In genomic region chr14:63266106-63266505, GRCh38 we compare ENCODE assay signal across 29 cellular contexts. TPM values are rescaled to one million over a fixed set of nuclear protein-coding genes. Genes with fewer than 3 reads are reported as not detected.
DNase-seq lines count a peak whose midpoint lies in the region; ATAC-seq and TF ChIP-seq lines count a peak whose summit lies in the region.
"Had no signal": no experiment of that assay in that cellular context is flagged by ENCODE, and none has a peak within 500 bp of the region (broad histone marks: within the 10 kb centered on the region; RNA-seq: fewer than 3 reads in every experiment).

No MANE protein-coding gene starts in this region.

- H3K27me3 Mint-ChIP-seq in MCF 10A (ENCODE audit: insufficient read depth, unreplicated experiment) = no peaks in the 10 kb centered on the region
- H3K27me3 Mint-ChIP-seq in endodermal cell (ENCODE audit: insufficient read depth) = peaks cover 6% of the 10 kb centered on the region
- H3K27me3 Mint-ChIP-seq in type B pancreatic cell = no peaks in the 10 kb centered on the region
- peaks cover 36% of the 10 kb centered on the region for H3K27me3 Mint-ChIP-seq in stimulated activated naive CD8-positive, alpha-beta T cell treated with anti-CD3 and anti-CD28 coated beads, Interleukin-15, amount 100 ng/mL, for 72 hours

- H3K9me3 ChIP-seq in breast epithelium (no peaks in the 10 kb centered on the region), endodermal cell (ENCODE audit: control insufficient read depth, low read length) (peaks cover 7% of the 10 kb centered on the region), esophagus squamous epithelium (no peaks in the 10 kb centered on the region), mucosa of descending colon (no peaks in the 10 kb centered on the region)

- no peak for ATAC-seq in stimulated activated naive CD8-positive, alpha-beta T cell treated with anti-CD3 and anti-CD28 coated beads, Interleukin-15, amount 100 ng/mL, for 72 hours
- ATAC-seq in mucosa of descending colon = no peak
- ATAC-seq: activated CD8-positive, alpha-beta memory T cell treated with anti-CD3 and anti-CD28 coated beads, Interleukin-2, amount 10 ng/mL, durations not matched to agents 7 days and 5 days; activated T-cell treated with anti-CD3 and anti-CD28 coated beads, Interleukin-2, amount 50 U/mL, for 72 hours had no signal

- no peaks in the 10 kb centered on the region for H3K27me3 ChIP-seq in breast epithelium
- no peaks in the 10 kb centered on the region for H3K27me3 ChIP-seq in endodermal cell (ENCODE audit: control insufficient read depth, insufficient read depth, low read length, poor library complexity, severe bottlenecking)
- no peaks in the 10 kb centered on the region for H3K27me3 ChIP-seq in esophagus squamous epithelium

- H3K27ac ChIP-seq in breast epithelium = peak overlapping the region; percentile 10 to 38
- H3K27ac ChIP-seq in endodermal cell (ENCODE audit: low read depth, low read length) = no peak overlapping the region
- no peak overlapping the region for H3K27ac ChIP-seq in esophagus squamous epithelium
- H3K27ac ChIP-seq: WERI-Rb-1 had no signal

- intact Hi-C loops in breast epithelium (cut with DNase I; ENCODE audit: low total_unique reads) = no loop called here
- intact Hi-C loops in MCF 10A (cut with micrococcal nuclease) = no loop called here
- intact Hi-C loops in esophagus squamous epithelium (cut with DNase I) = no loop called here
- intact Hi-C loops in mucosa of descending colon (cut with DNase I, micrococcal nuclease) = no loop called here

- TF ChIP-seq CTCF in breast epithelium (IDR thresholded peaks at IDR 0.05) = no peak
- TF ChIP-seq CTCF in MCF 10A (IDR thresholded peaks at IDR 0.05; ENCODE audit: unreplicated experiment) = no peak
- TF ChIP-seq CTCF in endodermal cell (conservative IDR thresholded peaks at IDR 0.05) = no peak
- no peak for TF ChIP-seq CTCF in type B pancreatic cell (conservative IDR thresholded peaks at IDR 0.05)
- TF ChIP-seq CTCF in esophagus squamous epithelium (IDR thresholded peaks at IDR 0.05) = no peak
- TF ChIP-seq CTCF in mucosa of descending colon (IDR thresholded peaks at IDR 0.05) = no peak

- CTCF ChIA-PET in MCF 10A (lab: Yijun Ruan, JAX) = interaction anchor here (0.6 to 1.4 kb wide), 3 partner anchors 11 to 1087 kb away, joined by 3 to 4 read pairs (median 3); no protein-coding TSS in a partner anchor

- H3K36me3 ChIP-seq in breast epithelium = no peaks in the 10 kb centered on the region
- H3K36me3 ChIP-seq in endodermal cell (ENCODE audit: control insufficient read depth, insufficient read depth, low read length) = no peaks in the 10 kb centered on the region
- no peaks in the 10 kb centered on the region for H3K36me3 ChIP-seq in esophagus squamous epithelium
- H3K36me3 ChIP-seq in mucosa of descending colon (ENCODE audit: low read depth) = no peaks in the 10 kb centered on the region
- H3K36me3 ChIP-seq: WERI-Rb-1 had no signal

- no peaks in the 10 kb centered on the region for H3K4me1 ChIP-seq in breast epithelium
- peaks cover 4% of the 10 kb centered on the region for H3K4me1 ChIP-seq in endodermal cell (ENCODE audit: control insufficient read depth, insufficient read depth, low read length)
- peaks cover 0 to 13% (median 0%) of the 10 kb centered on the region in 3 donors for H3K4me1 ChIP-seq in esophagus squamous epithelium
- H3K4me1 ChIP-seq in mucosa of descending colon (ENCODE audit: low read depth) = no peaks in the 10 kb centered on the region

- DNase-seq in breast epithelium (ENCODE audit: low spot score in 2 of 2) = no peak
- no peak for DNase-seq in MCF 10A (ENCODE audit: unreplicated experiment)
- DNase-seq in endodermal cell = peak; percentile 75
- DNase-seq in iPS DF 4.7 (ENCODE audit: extremely low read depth, low spot score) = peak; percentile 33
- DNase-seq in type B pancreatic cell (ENCODE audit: extremely low spot score, unreplicated experiment) = no peak
- DNase-seq in stimulated activated naive CD8-positive, alpha-beta T cell treated with anti-CD3 and anti-CD28 coated beads, Interleukin-15, amount 100 ng/mL, for 72 hours = no peak
- DNase-seq in esophagus squamous epithelium (lab: John Stamatoyannopoulos, UW) = no peak
- no peak for DNase-seq in mucosa of descending colon
- DNase-seq: activated CD4-positive, alpha-beta T cell treated with anti-CD3 and anti-CD28 coated beads, Interleukin-2, amount 10 ng/mL, durations not matched to agents 7 days and 5 days; activated CD8-positive, alpha-beta memory T cell treated with anti-CD3 and anti-CD28 coated beads, Interleukin-2, amount 10 ng/mL, durations not matched to agents 7 days and 5 days; activated naive CD4-positive, alpha-beta T cell treated with anti-CD3 and anti-CD28 coated beads, Interleukin-2, amount 50 U/mL, for 16 hours; activated T-cell treated with anti-CD3 and anti-CD28 coated beads, Interleukin-2, amount 50 U/mL, for 72 hours; caudate nucleus; CD4-positive, alpha-beta memory T cell; dorsolateral prefrontal cortex; hypothalamus; MV-4-11; NCI-H1694; NCI-H82; SHP77; T-helper 9 cell; WERI-Rb-1 had no signal

- H3K4me1 Mint-ChIP-seq in MCF 10A (ENCODE audit: insufficient read depth, unreplicated experiment) = no peaks in the 10 kb centered on the region
- peaks cover 11% of the 10 kb centered on the region for H3K4me1 Mint-ChIP-seq in endodermal cell
- H3K4me1 Mint-ChIP-seq in type B pancreatic cell (ENCODE audit: unreplicated experiment) = peaks cover 10% of the 10 kb centered on the region
- H3K4me1 Mint-ChIP-seq in stimulated activated naive CD8-positive, alpha-beta T cell treated with anti-CD3 and anti-CD28 coated beads, Interleukin-15, amount 100 ng/mL, for 72 hours = no peaks in the 10 kb centered on the region
- H3K4me1 Mint-ChIP-seq: activated CD4-positive, alpha-beta T cell treated with anti-CD3 and anti-CD28 coated beads, Interleukin-2, amount 10 ng/mL, durations not matched to agents 7 days and 5 days; activated CD8-positive, alpha-beta memory T cell treated with anti-CD3 and anti-CD28 coated beads, Interleukin-2, amount 10 ng/mL, durations not matched to agents 7 days and 5 days; CD4-positive, alpha-beta memory T cell had no signal

- no peak overlapping the region for H3K4me3 ChIP-seq in breast epithelium
- H3K4me3 ChIP-seq in endodermal cell (ENCODE audit: low read length) = no peak overlapping the region
- no peak overlapping the region for H3K4me3 ChIP-seq in esophagus squamous epithelium
- no peak overlapping the region for H3K4me3 ChIP-seq in mucosa of descending colon
- H3K4me3 ChIP-seq: dorsolateral prefrontal cortex, lung had no signal

- H3K9me3 Mint-ChIP-seq in MCF 10A (ENCODE audit: unreplicated experiment) (no peaks in the 10 kb centered on the region), endodermal cell (peaks cover 20% of the 10 kb centered on the region), type B pancreatic cell (peaks cover 8% of the 10 kb centered on the region)
- H3K9me3 Mint-ChIP-seq in stimulated activated naive CD8-positive, alpha-beta T cell treated with anti-CD3 and anti-CD28 coated beads, Interleukin-15, amount 100 ng/mL, for 72 hours = peaks cover 0 to 5% of the 10 kb centered on the region in 2 donors
- H3K9me3 Mint-ChIP-seq: activated CD4-positive, alpha-beta T cell treated with anti-CD3 and anti-CD28 coated beads, Interleukin-2, amount 10 ng/mL, durations not matched to agents 7 days and 5 days; activated T-cell treated with anti-CD3 and anti-CD28 coated beads, Interleukin-2, amount 50 U/mL, for 72 hours had no signal

- TF ChIP-seq POLR2A in breast epithelium (IDR thresholded peaks at IDR 0.05) (no peak), esophagus squamous epithelium (IDR thresholded peaks at IDR 0.05) (no peak)

- no peaks in the 10 kb centered on the region for H3K36me3 Mint-ChIP-seq in MCF 10A (ENCODE audit: insufficient read depth, unreplicated experiment)
- no peaks in the 10 kb centered on the region for H3K36me3 Mint-ChIP-seq in endodermal cell (ENCODE audit: low read depth)
- no peaks in the 10 kb centered on the region for H3K36me3 Mint-ChIP-seq in type B pancreatic cell
- H3K36me3 Mint-ChIP-seq: activated CD8-positive, alpha-beta memory T cell treated with anti-CD3 and anti-CD28 coated beads, Interleukin-2, amount 10 ng/mL, durations not matched to agents 7 days and 5 days; CD4-positive, alpha-beta memory T cell had no signal

- POLR2A ChIA-PET in MCF 10A (lab: Yijun Ruan, JAX) = no interaction called here

- no peak overlapping the region for H3K9ac ChIP-seq in endodermal cell (ENCODE audit: extremely low read depth, low read length, poor library complexity, severe bottlenecking)

- WGBS in endodermal cell (ENCODE audit: insufficient coverage in 1 of 2, insufficient read length in 1 of 2), 2 experiments = 80 to 94% methylated on average over 1 of the region's 1 CpG
- 38 to 40% methylated on average over 1 of the region's 1 CpG for WGBS in esophagus squamous epithelium, 2 donors

- BruUV-seq in MCF 10A (replicated peaks; lab: Mats Ljungman, UMichigan) = no TSS peak

- H3K4me3 Mint-ChIP-seq in MCF 10A (ENCODE audit: unreplicated experiment) (no peak overlapping the region), endodermal cell (no peak overlapping the region), type B pancreatic cell (peak overlapping the region; percentile 35)
- no peak overlapping the region for H3K4me3 Mint-ChIP-seq in stimulated activated naive CD8-positive, alpha-beta T cell treated with anti-CD3 and anti-CD28 coated beads, Interleukin-15, amount 100 ng/mL, for 72 hours
- H3K4me3 Mint-ChIP-seq: activated CD4-positive, alpha-beta T cell treated with anti-CD3 and anti-CD28 coated beads, Interleukin-2, amount 10 ng/mL, durations not matched to agents 7 days and 5 days; activated CD8-positive, alpha-beta memory T cell treated with anti-CD3 and anti-CD28 coated beads, Interleukin-2, amount 10 ng/mL, durations not matched to agents 7 days and 5 days; activated T-cell treated with anti-CD3 and anti-CD28 coated beads, Interleukin-2, amount 50 U/mL, for 72 hours; CD4-positive, alpha-beta memory T cell had no signal

- no peak overlapping the region for H3K27ac Mint-ChIP-seq in MCF 10A (ENCODE audit: low read depth, unreplicated experiment)
- no peak overlapping the region for H3K27ac Mint-ChIP-seq in endodermal cell
- peak overlapping the region; percentile 92 for H3K27ac Mint-ChIP-seq in type B pancreatic cell
- no peak overlapping the region for H3K27ac Mint-ChIP-seq in stimulated activated naive CD8-positive, alpha-beta T cell treated with anti-CD3 and anti-CD28 coated beads, Interleukin-15, amount 100 ng/mL, for 72 hours
- H3K27ac Mint-ChIP-seq: activated CD4-positive, alpha-beta T cell treated with anti-CD3 and anti-CD28 coated beads, Interleukin-2, amount 10 ng/mL, durations not matched to agents 7 days and 5 days; activated CD8-positive, alpha-beta memory T cell treated with anti-CD3 and anti-CD28 coated beads, Interleukin-2, amount 10 ng/mL, durations not matched to agents 7 days and 5 days; activated T-cell treated with anti-CD3 and anti-CD28 coated beads, Interleukin-2, amount 50 U/mL, for 72 hours; CD4-positive, alpha-beta memory T cell had no signal

RNA-seq across cellular contexts. Expression of gene GPHB5, which starts 52.6 kb away (rescaled TPM):
- total RNA-seq in breast epithelium (not detected), MCF 10A (2022) (not detected in 2 replicates), endodermal cell (not detected), type B pancreatic cell (ENCODE audit: low replicate concordance) (not detected in 2 replicates), esophagus squamous epithelium (not detected), mucosa of descending colon (not detected)
- polyA plus RNA-seq in endodermal cell (2013, experiment 1 of 2) = not detected
- polyA plus RNA-seq in endodermal cell (2013, experiment 2 of 2) = not detected
- total RNA-seq: A172; activated CD4-positive, alpha-beta T cell treated with anti-CD3 and anti-CD28 coated beads, Interleukin-2, amount 10 ng/mL, durations not matched to agents 7 days and 5 days; activated CD8-positive, alpha-beta memory T cell treated with anti-CD3 and anti-CD28 coated beads, Interleukin-2, amount 10 ng/mL, durations not matched to agents 7 days and 5 days; activated T-cell treated with anti-CD3 and anti-CD28 coated beads, Interleukin-2, amount 50 U/mL, for 72 hours; CD4-positive, alpha-beta memory T cell; frontal cortex; HT1080; kidney epithelial cell; lung; pulmonary artery endothelial cell; urinary bladder had no signal
- polyA plus RNA-seq: CD4-positive, alpha-beta memory T cell; lung; urinary bladder had no signal

Comparison
In these comparisons a context has a peak if more than half of its experiments do, and no peak if none do; other contexts are left out.
1. DNase-seq: peak in endodermal cell (single experiment) and iPS DF 4.7 (single experiment); none in breast epithelium (0 of 2), MCF 10A (single experiment), type B pancreatic cell (single experiment), stimulated activated naive CD8-positive, alpha-beta T cell treated with anti-CD3 and anti-CD28 coated beads, Interleukin-15, amount 100 ng/mL, for 72 hours (0 of 2), esophagus squamous epithelium (single experiment) and mucosa of descending colon (0 of 3).
2. H3K27ac ChIP-seq: peak in breast epithelium (2 of 2); none in endodermal cell (single experiment) and esophagus squamous epithelium (0 of 4).